12 cellular contexts compared by ENCODE assay signal in genomic region chr11:130118165-130118564, GRCh38. TPM values are rescaled to one million over a fixed set of nuclear protein-coding genes. Genes with fewer than 3 reads are reported as not detected.
A peak's percentile ranks its signal among the peaks of the same experiment; 100 is the strongest.
DNase-seq lines count a peak whose midpoint lies in the region; ATAC-seq, FAIRE-seq and TF ChIP-seq lines count a peak whose summit lies in the region.
"Had no signal": no experiment of that assay in that cellular context is flagged by ENCODE, and none has a peak within 500 bp of the region (broad histone marks: within the 10 kb centered on the region; RNA-seq: fewer than 3 reads in every experiment).

No MANE protein-coding gene starts in this region.

- H3K4me2 ChIP-seq in GM12878 (ENCODE audit: control insufficient read depth, insufficient read depth) (peak overlapping the region; percentile 95), SK-N-SH (no peak overlapping the region), Karpas-422 (ENCODE audit: low read depth, low read length, poor library complexity, severe bottlenecking) (no peak overlapping the region)

- H3F3A ChIP-seq in SK-N-SH (replicated peaks; ENCODE audit: insufficient read depth) = peaks cover 14% of the 10 kb centered on the region

- H4K20me1 ChIP-seq in GM12878 (ENCODE audit: control insufficient read depth, insufficient read depth) = no peaks in the 10 kb centered on the region
- peaks cover 80% of the 10 kb centered on the region for H4K20me1 ChIP-seq in SK-N-SH (ENCODE audit: insufficient read depth)
- no peaks in the 10 kb centered on the region for H4K20me1 ChIP-seq in Karpas-422 (ENCODE audit: insufficient read depth, low read depth, low read length)

- no peak for TF ChIP-seq CTCF in GM12878 (IDR thresholded peaks at IDR 0.05 in 2 of 3, conservative IDR thresholded peaks at IDR 0.05 in 1 of 3; ENCODE audit: control insufficient read depth in 2 of 3, extremely low read depth in 1 of 3, insufficient read depth in 1 of 3, low read depth in 3 of 3, low read length in 3 of 3)
- no peak for TF ChIP-seq CTCF in SK-N-SH (IDR thresholded peaks at IDR 0.05)

- no peaks in the 10 kb centered on the region for H3K27me3 ChIP-seq in GM12878 (replicated peaks in 1 of 2; ENCODE audit: control insufficient read depth in 2 of 2, insufficient read depth in 2 of 2, low read length in 1 of 2)
- H3K27me3 ChIP-seq in SK-N-SH (ENCODE audit: insufficient read depth) = no peaks in the 10 kb centered on the region
- no peaks in the 10 kb centered on the region for H3K27me3 ChIP-seq in Karpas-422 (ENCODE audit: low read length)
- H3K27me3 ChIP-seq: upper lobe of right lung had no signal

- H3K4me1 ChIP-seq in GM12878 (ENCODE audit: control insufficient read depth, insufficient read depth, low read length) (peaks cover 20% of the 10 kb centered on the region), SK-N-SH (ENCODE audit: control insufficient read depth in 1 of 2, insufficient read depth in 2 of 2, low read depth in 1 of 2, low read length in 1 of 2) (peaks cover 0 to 4% of the 10 kb centered on the region in 2 experiments; a peak in 2 of 4 replicates), Karpas-422 (ENCODE audit: low read length) (no peaks in the 10 kb centered on the region)

- FAIRE-seq in GM12878 (lab: Jason Lieb, UNC) = peak; percentile 72

- H3K79me2 ChIP-seq in GM12878 (ENCODE audit: control insufficient read depth, insufficient read depth, low read length) = no peaks in the 10 kb centered on the region
- H3K79me2 ChIP-seq in SK-N-SH (ENCODE audit: insufficient read depth) = peaks cover 74% of the 10 kb centered on the region
- peaks cover 34% of the 10 kb centered on the region for H3K79me2 ChIP-seq in Karpas-422 (ENCODE audit: low read length)

- ATAC-seq in GM18511 (IDR thresholded peaks at IDR 0.05; ENCODE audit: unreplicated experiment) = peak; percentile 92
- peak; percentile 85 for ATAC-seq in GM21381 (IDR thresholded peaks at IDR 0.05; ENCODE audit: unreplicated experiment)
- ATAC-seq in HG03066 (IDR thresholded peaks at IDR 0.05; ENCODE audit: low read depth, unreplicated experiment) = peak; percentile 82
- ATAC-seq in GM12878 = peak; percentile 93
- no peak for ATAC-seq in GM19324 (IDR thresholded peaks at IDR 0.05; ENCODE audit: low FRiP score, unreplicated experiment)
- ATAC-seq: upper lobe of right lung had no signal

- H3K36me3 ChIP-seq in GM12878 (ENCODE audit: control insufficient read depth in 2 of 2, insufficient read depth in 2 of 2, low read length in 1 of 2) (no peaks in the 10 kb centered on the region), SK-N-SH (replicated peaks in 1 of 2; ENCODE audit: control insufficient read depth in 1 of 2, insufficient read depth in 2 of 2, low read length in 1 of 2) (peaks cover 22 to 40% of the 10 kb centered on the region in 2 experiments), Karpas-422 (ENCODE audit: insufficient read depth, low read length) (no peaks in the 10 kb centered on the region)

- CTCF ChIA-PET in GM12878 (lab: Yijun Ruan, JAX) (interaction anchor here (1.0 to 3.6 kb wide), 4 partner anchors 12 to 195 kb away, joined by 4 to 46 read pairs (median 4); no protein-coding TSS in a partner anchor), SK-N-SH (lab: Yijun Ruan, JAX) (interaction anchor here (1.4 to 1.5 kb wide), 2 partner anchors 9 to 14 kb away, joined by 3 to 6 read pairs; no protein-coding TSS in a partner anchor)

- TF ChIP-seq EP300 in GM12878 (IDR thresholded peaks at IDR 0.05; ENCODE audit: borderline replicate concordance in 1 of 2, control insufficient read depth in 1 of 2, low read depth in 2 of 2, low read length in 2 of 2) = no peak
- TF ChIP-seq EP300 in SK-N-SH (IDR thresholded peaks at IDR 0.05; ENCODE audit: borderline replicate concordance in 1 of 2, low read depth in 1 of 2, low read length in 1 of 2) = no peak

- H3K9me3 ChIP-seq in GM12878 (replicated peaks; ENCODE audit: control insufficient read depth, insufficient read depth, low read length) (no peaks in the 10 kb centered on the region), SK-N-SH (no peaks in the 10 kb centered on the region), Karpas-422 (ENCODE audit: low read length) (no peaks in the 10 kb centered on the region)
- H3K9me3 ChIP-seq: upper lobe of right lung had no signal

- TF ChIP-seq POLR2A in GM12878 (IDR thresholded peaks at IDR 0.05; ENCODE audit: low read depth, low read length) = no peak

- no peak overlapping the region for H2AFZ ChIP-seq in GM12878 (ENCODE audit: control insufficient read depth, low read depth, low read length)
- no peak overlapping the region for H2AFZ ChIP-seq in SK-N-SH (ENCODE audit: low read depth)
- no peak overlapping the region for H2AFZ ChIP-seq in Karpas-422 (ENCODE audit: low read length)

- H3K4me3 ChIP-seq in GM12878 (peak overlapping the region; percentile 29; the same call in 1 of the 2 replicates), SK-N-SH (ENCODE audit: low read depth in 2 of 2, low read length in 1 of 2) (no peak overlapping the region), Karpas-422 (ENCODE audit: low read length) (no peak overlapping the region)
- H3K4me3 ChIP-seq: upper lobe of right lung had no signal

- H3K9me2 ChIP-seq in SK-N-SH = no peaks in the 10 kb centered on the region
- H3K9me2 ChIP-seq in Karpas-422 (replicated peaks; ENCODE audit: insufficient read depth, low read length) = no peaks in the 10 kb centered on the region

- SMC1A ChIA-PET in GM12878 (lab: Charles Lee; ENCODE audit: uncharacterized antibody, unreplicated experiment) = interaction anchor here (1.0 to 6.3 kb wide), 7 partner anchors 9 to 192 kb away, joined by 3 to 48 read pairs (median 3); no protein-coding TSS in a partner anchor

- H3K9ac ChIP-seq in GM12878 (ENCODE audit: control insufficient read depth, insufficient read depth, low read length) = no peak overlapping the region
- no peak overlapping the region for H3K9ac ChIP-seq in SK-N-SH
- H3K9ac ChIP-seq in Karpas-422 (ENCODE audit: low read length) = no peak overlapping the region

- intact Hi-C loops in GM12878 (cut with micrococcal nuclease; ENCODE audit: unreplicated experiment) = loop anchor here (5.0 kb wide), 1 partner anchor 116 kb away; the partner anchor contains the start of gene PRDM10

- TF ChIP-seq RAD21 in GM12878 (IDR thresholded peaks at IDR 0.05; ENCODE audit: insufficient read depth, low read depth, low read length) (no peak), SK-N-SH (IDR thresholded peaks at IDR 0.05; ENCODE audit: low read length) (no peak)

- DNase-seq in GM12878 (ENCODE audit: low read depth, low spot score) (peak; percentile 44), SK-N-SH (no peak), Karpas-422 (no peak), NCI-H2196 (lab: John Stamatoyannopoulos, UW; ENCODE audit: unreplicated experiment) (no peak)
- DNase-seq: activated naive CD4-positive, alpha-beta T cell treated with anti-CD3 and anti-CD28 coated beads, Interleukin-2, amount 50 U/mL, for 16 hours; stimulated activated CD4-positive, alpha-beta T cell treated with anti-CD3 and anti-CD28 coated beads, Interleukin-2, amount 100 ng/mL, for 48 hours; upper lobe of right lung had no signal

- H3K27ac ChIP-seq in GM12878 (ENCODE audit: control insufficient read depth, insufficient read depth) (peak overlapping the region; percentile 40; the same call in 1 of the 2 replicates), SK-N-SH (ENCODE audit: low read depth in 2 of 2, low read length in 1 of 2) (no peak overlapping the region), Karpas-422 (ENCODE audit: low read length) (no peak overlapping the region)
- H3K27ac ChIP-seq: upper lobe of right lung had no signal

- in situ Hi-C loops in GM12878 (cut with MboI) = no loop called here

- WGBS in GM12878 (ENCODE audit: insufficient coverage, insufficient replicate concordance, low lambda C conversion rate, missing lambda C conversion rate) = 2% methylated on average over 2 of the region's 2 CpGs
- WGBS in SK-N-SH (ENCODE audit: low lambda C conversion rate) = 95% methylated on average over 2 of the region's 2 CpGs

- BruUV-seq in GM12878 (replicated peaks; lab: Mats Ljungman, UMichigan) = no TSS peak

- POLR2A ChIA-PET in GM12878 (lab: Charles Lee) = interaction anchor here (2.0 kb wide), 1 partner anchor 12 kb away, joined by 5 read pairs; no protein-coding TSS in a partner anchor
- POLR2A ChIA-PET in SK-N-SH (lab: Yijun Ruan, JAX) = no interaction called here

- RAD21 ChIA-PET in GM12878 (lab: Charles Lee; ENCODE audit: unreplicated experiment) = interaction anchor here (0.6 to 2.4 kb wide), 6 partner anchors 9 to 127 kb away, joined by 3 to 20 read pairs (median 4); partner anchors contain the start of gene PRDM10

RNA-seq across cellular contexts. Expression of gene ST14, which starts 41.4 kb away (rescaled TPM):
- total RNA-seq in GM12878 (2013; cell fraction: nucleolus; rRNA removed) = 12.9 and 13.5 TPM in 2 replicates
- 0.65 and 2.2 TPM in 2 replicates for total RNA-seq in GM12878 (2014; rRNA removed)
- 0.41 and 0.45 TPM in 2 replicates for total RNA-seq in GM12878 (2014; rRNA removed; fragmentation: Illumina TruSeq; extraction: Trizol)
- 1.4 and 1.6 TPM in 2 replicates for total RNA-seq in GM12878 (2021)
- 1.3 TPM for polyA plus RNA-seq in GM12878 (2011; ENCODE audit: low read depth)
- 1.6 and 3.9 TPM in 2 replicates for polyA plus RNA-seq in GM12878 (2011; rRNA removed)
- 6.1 and 7.0 TPM in 2 replicates for polyA plus RNA-seq in GM12878 (2011; cell fraction: cytosol; rRNA removed)
- 6.8 and 6.9 TPM in 2 replicates for polyA plus RNA-seq in GM12878 (2011; cell fraction: nucleus; rRNA removed)
- polyA plus RNA-seq in GM12878 (2012) = 2.7 and 3.6 TPM in 2 replicates
- polyA plus RNA-seq in GM12878 (2014; fragmentation: Illumina TruSeq; extraction: Trizol) = 0.22 and 0.73 TPM in 2 replicates
- polyA plus RNA-seq in GM12878 (2014; fragmentation: Nextera tagmentation; extraction: Ambion mirVana) = under 1 TPM in 1 of 2 experiments, not detected in 1; 0.02 TPM
- 0.72 and 0.74 TPM in 2 replicates for polyA plus RNA-seq in GM12878 (2014; rRNA removed)
- under 1 TPM in 1 of 2 experiments, not detected in 1; 0.50 TPM for polyA plus RNA-seq in GM12878 (2016; fragmentation: Nextera tagmentation; extraction: Ambion mirVana)
- 3.9 and 6.6 TPM in 2 replicates for polyA minus RNA-seq in GM12878 (2011; rRNA and poly(A)+ RNA removed)
- 3.3 and 4.4 TPM in 2 replicates for polyA minus RNA-seq in GM12878 (2011; cell fraction: cytosol; rRNA and poly(A)+ RNA removed)
- polyA minus RNA-seq in GM12878 (2011; cell fraction: nucleus; rRNA and poly(A)+ RNA removed) = 1.9 and 5.2 TPM in 2 replicates
- not detected in 2 replicates for polyA plus RNA-seq in SK-N-SH (2012; rRNA removed)
- polyA plus RNA-seq in SK-N-SH (2012; cell fraction: cytosol; rRNA removed) = 0.01 TPM in 1 of 2 replicates, not detected in the other
- not detected in 2 replicates for polyA plus RNA-seq in SK-N-SH (2012; cell fraction: nucleus; rRNA removed)
- total RNA-seq in Karpas-422 (2014; rRNA removed; shearing (Covaris generic); ENCODE audit: low replicate concordance) = 0.18 and 0.30 TPM in 2 replicates
- polyA plus RNA-seq: neural cell had no signal

RNA-seq across cellular contexts. Expression of gene APLP2, which starts 48.5 kb away (rescaled TPM):
- total RNA-seq in GM12878 (2013; cell fraction: nucleolus; rRNA removed) = 21.8 and 22.1 TPM in 2 replicates
- total RNA-seq in GM12878 (2014; rRNA removed) = 17.7 and 18.2 TPM in 2 replicates
- 15.9 and 17.1 TPM in 2 replicates for total RNA-seq in GM12878 (2014; rRNA removed; fragmentation: Illumina TruSeq; extraction: Trizol)
- total RNA-seq in GM12878 (2021) = 23.7 and 28.1 TPM in 2 replicates
- 14.5 TPM for polyA plus RNA-seq in GM12878 (2011; ENCODE audit: low read depth)
- 33.7 and 38.8 TPM in 2 replicates for polyA plus RNA-seq in GM12878 (2011; rRNA removed)
- 19.2 and 22.2 TPM in 2 replicates for polyA plus RNA-seq in GM12878 (2011; cell fraction: cytosol; rRNA removed)
- polyA plus RNA-seq in GM12878 (2011; cell fraction: nucleus; rRNA removed) = 20.6 and 26.6 TPM in 2 replicates
- 18.2 and 20.6 TPM in 2 replicates for polyA plus RNA-seq in GM12878 (2012)
- 22.4 and 24.2 TPM in 2 replicates for polyA plus RNA-seq in GM12878 (2014; fragmentation: Illumina TruSeq; extraction: Trizol)
- polyA plus RNA-seq in GM12878 (2014; fragmentation: Nextera tagmentation; extraction: Ambion mirVana) = 1 to 10 TPM; 2.3 to 4.6 TPM
- polyA plus RNA-seq in GM12878 (2014; rRNA removed) = 18.3 and 18.5 TPM in 2 replicates
- polyA plus RNA-seq in GM12878 (2016; fragmentation: Nextera tagmentation; extraction: Ambion mirVana) = 10 to 100 TPM; 28.2 to 29.3 TPM
- 18.9 and 41.3 TPM in 2 replicates for polyA minus RNA-seq in GM12878 (2011; rRNA and poly(A)+ RNA removed)
- 6.7 and 7.9 TPM in 2 replicates for polyA minus RNA-seq in GM12878 (2011; cell fraction: cytosol; rRNA and poly(A)+ RNA removed)
- polyA minus RNA-seq in GM12878 (2011; cell fraction: nucleus; rRNA and poly(A)+ RNA removed) = 5.7 and 8.2 TPM in 2 replicates
- polyA plus RNA-seq in SK-N-SH (2012; rRNA removed) = 408 and 424 TPM in 2 replicates
- polyA plus RNA-seq in SK-N-SH (2012; cell fraction: cytosol; rRNA removed) = 487 and 491 TPM in 2 replicates
- 445 and 542 TPM in 2 replicates for polyA plus RNA-seq in SK-N-SH (2012; cell fraction: nucleus; rRNA removed)
- total RNA-seq in Karpas-422 (2014; rRNA removed; shearing (Covaris generic); ENCODE audit: low replicate concordance) = 50.8 and 68.3 TPM in 2 replicates
